ENCODE assay signal across 14 cellular contexts in the genomic region with DNA sequence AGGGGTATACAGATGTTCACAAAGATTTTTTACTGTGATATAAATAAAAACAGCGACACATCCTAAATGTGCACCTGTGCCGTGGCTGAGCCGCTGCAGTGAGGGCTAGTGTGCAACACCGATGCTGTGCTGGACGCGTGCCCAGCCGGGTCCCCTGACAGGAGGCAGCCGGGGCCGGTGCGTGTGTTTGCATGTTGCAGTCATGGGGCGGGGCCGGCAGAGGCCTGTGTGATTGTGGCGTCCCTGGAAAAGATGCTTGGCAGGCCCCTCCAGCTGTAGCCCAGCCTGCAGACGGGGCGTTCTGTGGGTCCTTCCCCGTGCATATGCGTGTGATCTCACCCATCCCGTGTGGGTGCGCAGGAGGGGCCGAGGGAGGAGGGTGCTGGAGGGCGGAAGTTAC. TPM values are rescaled to one million over a fixed set of nuclear protein-coding genes. Genes with fewer than 3 reads are reported as not detected.
DNase-seq lines count a peak whose midpoint lies in the region; ATAC-seq and TF ChIP-seq lines count a peak whose summit lies in the region.
"Had no signal": no experiment of that assay in that cellular context is flagged by ENCODE, and none has a peak within 500 bp of the region (broad histone marks: within the 10 kb centered on the region; RNA-seq: fewer than 3 reads in every experiment).

No MANE protein-coding gene starts in this region.

- POLR2A ChIA-PET in Panc1 (lab: Charles Lee): no interaction called here

- H3K9me3 ChIP-seq in BE2C (no peaks in the 10 kb centered on the region), Panc1 (ENCODE audit: control insufficient read depth, insufficient read depth, low read depth, low read length) (no peaks in the 10 kb centered on the region), right cardiac atrium (ENCODE audit: control insufficient read depth, low read length) (no peaks in the 10 kb centered on the region)

- H3K27me3 Mint-ChIP-seq in stimulated activated memory B cell treated with anti-CD40 and anti-IgM and Interleukin-4, amounts not matched to agents 10 μg/mL and 1 μg/mL and 100 μg/mL, for 72 hours: no peaks in the 10 kb centered on the region
- H3K27me3 Mint-ChIP-seq: activated naive CD8-positive, alpha-beta T cell had no signal

- H3K27ac ChIP-seq in Panc1 (ENCODE audit: low read length) (no peak overlapping the region), right cardiac atrium (ENCODE audit: low read length) (no peak overlapping the region)

- no peak overlapping the region for H3K27ac Mint-ChIP-seq in stimulated activated memory B cell treated with anti-CD40 and anti-IgM and Interleukin-4, amounts not matched to agents 10 μg/mL and 1 μg/mL and 100 μg/mL, for 72 hours
- H3K27ac Mint-ChIP-seq: activated naive CD8-positive, alpha-beta T cell had no signal

- no peaks in the 10 kb centered on the region for H3K9me3 Mint-ChIP-seq in stimulated activated memory B cell treated with anti-CD40 and anti-IgM and Interleukin-4, amounts not matched to agents 10 μg/mL and 1 μg/mL and 100 μg/mL, for 72 hours

- no peak overlapping the region for H3K4me3 ChIP-seq in BE2C (ENCODE audit: low read depth, low read length)
- H3K4me3 ChIP-seq in H7 (ENCODE audit: insufficient read depth, low read depth, low read length): no peak overlapping the region
- no peak overlapping the region for H3K4me3 ChIP-seq in Panc1 (ENCODE audit: low read depth in 2 of 2, low read length in 2 of 2)
- no peak overlapping the region for H3K4me3 ChIP-seq in right cardiac atrium (ENCODE audit: low read length)

- CTCF ChIA-PET in Panc1 (lab: Charles Lee): no interaction called here

- DNase-seq in BE2C: peak; percentile 88
- DNase-seq in H7: peak; percentile 61
- DNase-seq in Panc1 (ENCODE audit: low read depth, low spot score): no peak
- peak in 2 of 3 donors; percentile 67 to 80 for DNase-seq in right cardiac atrium
- DNase-seq in NCI-H1048 (lab: John Stamatoyannopoulos, UW): no peak
- DNase-seq: EL, erythroblast, NCI-H69 had no signal

- no peaks in the 10 kb centered on the region for H3K4me1 Mint-ChIP-seq in stimulated activated memory B cell treated with anti-CD40 and anti-IgM and Interleukin-4, amounts not matched to agents 10 μg/mL and 1 μg/mL and 100 μg/mL, for 72 hours

- TF ChIP-seq CTCF in BE2C (IDR thresholded peaks at IDR 0.05; ENCODE audit: low read depth, low read length): no peak
- TF ChIP-seq CTCF in Panc1 (IDR thresholded peaks at IDR 0.05): no peak

- H3K36me3 ChIP-seq in BE2C (peaks cover 19% of the 10 kb centered on the region; the same call in 1 of the 2 replicates), H7 (replicated peaks; ENCODE audit: control insufficient read depth, insufficient read depth, low read length) (peaks cover 17% of the 10 kb centered on the region), Panc1 (ENCODE audit: control insufficient read depth, insufficient read depth, low read length) (peaks cover 6% of the 10 kb centered on the region; the same call in 1 of the 2 replicates)

- ATAC-seq in Panc1: no peak
- no peak for ATAC-seq in right cardiac atrium
- ATAC-seq in HG02981 (IDR thresholded peaks at IDR 0.05; ENCODE audit: unreplicated experiment): no peak
- ATAC-seq in stimulated activated memory B cell treated with anti-CD40 and anti-IgM and Interleukin-4, amounts not matched to agents 10 μg/mL and 1 μg/mL and 100 μg/mL, for 72 hours: no peak
- no peak for ATAC-seq in HG03460 (IDR thresholded peaks at IDR 0.05; ENCODE audit: unreplicated experiment)

- H3K4me1 ChIP-seq in BE2C: peaks cover 4% of the 10 kb centered on the region
- no peaks in the 10 kb centered on the region for H3K4me1 ChIP-seq in Panc1 (ENCODE audit: control insufficient read depth, insufficient read depth, low read length)
- no peaks in the 10 kb centered on the region for H3K4me1 ChIP-seq in right cardiac atrium (ENCODE audit: control insufficient read depth, insufficient read depth, low read length)

- no peak overlapping the region for H3K4me3 Mint-ChIP-seq in stimulated activated memory B cell treated with anti-CD40 and anti-IgM and Interleukin-4, amounts not matched to agents 10 μg/mL and 1 μg/mL and 100 μg/mL, for 72 hours
- H3K4me3 Mint-ChIP-seq: activated naive CD8-positive, alpha-beta T cell had no signal

- 69% methylated on average over 21 of the region's 21 CpGs for WGBS in right cardiac atrium

- intact Hi-C loops in Panc1 (cut with micrococcal nuclease; ENCODE audit: unreplicated experiment) (no loop called here), right cardiac atrium (cut with DNase I) (no loop called here)

- in situ Hi-C loops in Panc1 (cut with HindIII; ENCODE audit: low pct_unique_long_range_greater_than_20kb, low sequenced_read_pairs): no loop called here

- TSS peak; percentile 47 for BruUV-seq in Panc1 (replicated peaks; lab: Mats Ljungman, UMichigan)

- H3K36me3 Mint-ChIP-seq in stimulated activated memory B cell treated with anti-CD40 and anti-IgM and Interleukin-4, amounts not matched to agents 10 μg/mL and 1 μg/mL and 100 μg/mL, for 72 hours: peaks cover 73% of the 10 kb centered on the region
- H3K36me3 Mint-ChIP-seq: activated naive CD8-positive, alpha-beta T cell had no signal

- H3K27me3 ChIP-seq in BE2C (no peaks in the 10 kb centered on the region), H7 (ENCODE audit: control insufficient read depth, insufficient read depth, low read length) (no peaks in the 10 kb centered on the region), Panc1 (ENCODE audit: control insufficient read depth, insufficient read depth, low read length) (no peaks in the 10 kb centered on the region), right cardiac atrium (ENCODE audit: control insufficient read depth, insufficient read depth) (no peaks in the 10 kb centered on the region)

RNA-seq across cellular contexts. Expression of a gene that starts 30.6 kb away (rescaled TPM):
- polyA plus RNA-seq in BE2C (2012; ENCODE audit: insufficient read depth, insufficient read length, low read depth): 0.54 TPM
- total RNA-seq in H7 (2014; rRNA removed; shearing (Covaris generic)): not detected in 2 replicates
- 0.49 TPM for total RNA-seq in Panc1 (2021; ENCODE audit: unreplicated experiment)
- 1.6 TPM for polyA plus RNA-seq in Panc1 (2012; ENCODE audit: insufficient read length)
- total RNA-seq in right cardiac atrium: not detected
- polyA plus RNA-seq in right cardiac atrium: 0.05 TPM
- total RNA-seq: activated CD8-positive, alpha-beta memory T cell treated with anti-CD3 and anti-CD28 coated beads for 36 hours; chondrocyte had no signal

Comparison
In these comparisons a context has a peak if more than half of its experiments do, and no peak if none do; other contexts are left out.
1. DNase-seq: peak in BE2C (single experiment), H7 (single experiment) and right cardiac atrium (2 of 3); none in Panc1 (single experiment) and NCI-H1048 (single experiment).